12 cellular contexts compared by ENCODE assay signal in genomic region chr5:158154226-158155005, GRCh38.
A peak's percentile ranks its signal among the peaks of the same experiment; 100 is the strongest.
DNase-seq lines count a peak whose midpoint lies in the region; ATAC-seq, FAIRE-seq and TF ChIP-seq lines count a peak whose summit lies in the region.
"Had no signal": no experiment of that assay in that cellular context is flagged by ENCODE, and none has a peak within 500 bp of the region (broad histone marks: within the 10 kb centered on the region; RNA-seq: fewer than 3 reads in every experiment).

No MANE protein-coding gene starts in this region.

- FAIRE-seq in GM12891 (lab: Jason Lieb, UNC) = no peak
- FAIRE-seq: GM12878 had no signal

- ATAC-seq in esophagus mucosa (peak; percentile 89), GM19324 (IDR thresholded peaks at IDR 0.05; ENCODE audit: low FRiP score, unreplicated experiment) (no peak)
- ATAC-seq: GM12878 had no signal

- TF ChIP-seq CTCF in AG09309 (IDR thresholded peaks at IDR 0.05; ENCODE audit: control insufficient read depth, insufficient read depth, low read depth, low read length, missing control alignments) = no peak

- TF ChIP-seq POLR2A in GM12891 (IDR thresholded peaks at IDR 0.05; ENCODE audit: low read depth, low read length) = no peak

- no peak overlapping the region for H3K4me3 ChIP-seq in AG09309 (ENCODE audit: control insufficient read depth, low read depth, low read length)
- H3K4me3 ChIP-seq: GM12878, upper lobe of left lung had no signal

- DNase-seq in AG09309 (ENCODE audit: low read depth) (peak; percentile 86), RKO (ENCODE audit: low spot score) (peak; percentile 62), mucosa of gallbladder (ENCODE audit: low spot score) (peak; percentile 57), pons (ENCODE audit: low spot score) (no peak), inferior parietal cortex (ENCODE audit: extremely low spot score) (no peak), GM12891 (ENCODE audit: insufficient read length, low spot score) (no peak)
- DNase-seq: KBM-7, NCI-H510A treated with DMSO at 0.1 percent for 48 hours, upper lobe of left lung had no signal

TF ChIP-seq in GM12891, 5 proteins besides CTCF, POLR2A, EP300 and RAD21:
- TF ChIP-seq POLR2AphosphoS5 (IDR thresholded peaks at IDR 0.05; ENCODE audit: low read depth, low read length) (no peak), POU2F2 (IDR thresholded peaks at IDR 0.05; ENCODE audit: low read depth, low read length) (no peak), PAX5 (IDR thresholded peaks at IDR 0.05; ENCODE audit: insufficient read depth, low read length, severe bottlenecking) (no peak), TAF1 (IDR thresholded peaks at IDR 0.05; ENCODE audit: low read depth, low read length) (no peak), SPI1 (IDR thresholded peaks at IDR 0.05; ENCODE audit: low read depth, low read length) (no peak)
TF ChIP-seq in GM12891: peak in this region for 0.

Comparison
In these comparisons a context has a peak if more than half of its experiments do, and no peak if none do; other contexts are left out.
1. DNase-seq: peak in AG09309 (single experiment), RKO (single experiment) and mucosa of gallbladder (single experiment); none in pons (single experiment), inferior parietal cortex (single experiment) and GM12891 (single experiment).